10 cellular contexts compared by ENCODE assay signal in genomic region chr7:41816111-41816510, GRCh38.
DNase-seq lines count a peak whose midpoint lies in the region; ATAC-seq and TF ChIP-seq lines count a peak whose summit lies in the region.
"Had no signal": no experiment of that assay in that cellular context is flagged by ENCODE, and none has a peak within 500 bp of the region (broad histone marks: within the 10 kb centered on the region; RNA-seq: fewer than 3 reads in every experiment).

No MANE protein-coding gene starts in this region.

- intact Hi-C loops in activated naive CD4-positive, alpha-beta T cell treated with anti-CD3 and anti-CD28 coated beads for 36 hours (cut with micrococcal nuclease): no loop called here
- intact Hi-C loops in left lung (cut with DNase I): no loop called here

- ATAC-seq in HG03108 (IDR thresholded peaks at IDR 0.05; ENCODE audit: unreplicated experiment) (peak; percentile 55), GM23338 (no peak), left lung (no peak)
- ATAC-seq in stimulated activated naive CD8-positive, alpha-beta T cell treated with anti-CD3 and anti-CD28 coated beads, Interleukin-15, Interleukin-2, amounts not matched to agents 100 U/mL and 50 U/mL, for 24 hours: peak; percentile 4

- no peaks in the 10 kb centered on the region for H3K9me3 ChIP-seq in left lung

- H3K9me2 ChIP-seq in GM23338 (ENCODE audit: insufficient read depth): no peaks in the 10 kb centered on the region

- DNase-seq in activated naive CD4-positive, alpha-beta T cell treated with anti-CD3 and anti-CD28 coated beads for 36 hours: peak; percentile 24
- DNase-seq in activated naive CD4-positive, alpha-beta T cell (lab: John Stamatoyannopoulos, UW): no peak
- peak; percentile 35 for DNase-seq in T-helper 2 cell treated with Interferon-gamma antibody and Interleukin-4, amounts not matched to agents 5 μg/mL and 100 μg/mL, for 36 hours (ENCODE audit: low spot score)
- DNase-seq in stimulated activated naive CD8-positive, alpha-beta T cell treated with anti-CD3 and anti-CD28 coated beads, Interleukin-15, Interleukin-2, amounts not matched to agents 100 U/mL and 50 U/mL, for 24 hours: peak; percentile 27
- DNase-seq in GM23338 (ENCODE audit: low spot score) (no peak), NCI-H524 (lab: John Stamatoyannopoulos, UW) (no peak), left lung (no peak)

- H3K4me3 ChIP-seq in GM23338 (no peak overlapping the region), left lung (no peak overlapping the region)

- no peaks in the 10 kb centered on the region for H3F3A ChIP-seq in GM23338 (replicated peaks; ENCODE audit: low read depth)

- H3K36me3 ChIP-seq in GM23338 (ENCODE audit: insufficient read depth) (no peaks in the 10 kb centered on the region), left lung (no peaks in the 10 kb centered on the region)

- H3K79me2 ChIP-seq in GM23338 (replicated peaks; ENCODE audit: insufficient read depth): no peaks in the 10 kb centered on the region
- H3K79me2 ChIP-seq: parathyroid adenoma had no signal

- H3K4me1 ChIP-seq in GM23338 (ENCODE audit: insufficient read depth): 0 out of 2 replicates have a peak, but pooled peaks cover 8% of the 10 kb centered on the region
- peaks cover 0 to 3% of the 10 kb centered on the region in 2 donors for H3K4me1 ChIP-seq in left lung
- H3K4me1 ChIP-seq: parathyroid adenoma had no signal

- no peak overlapping the region for H3K4me2 ChIP-seq in GM23338

- H3K27ac Mint-ChIP-seq in activated naive CD4-positive, alpha-beta T cell treated with anti-CD3 and anti-CD28 coated beads for 36 hours: no peak overlapping the region
- H3K27ac Mint-ChIP-seq in T-helper 2 cell treated with Interferon-gamma antibody and Interleukin-4, amounts not matched to agents 5 μg/mL and 100 μg/mL, for 36 hours: peak overlapping the region; percentile 6
- H3K27ac Mint-ChIP-seq in GM23338: no peak overlapping the region
- H3K27ac Mint-ChIP-seq: dendritic cell treated with granulocyte-macrophage colony-stimulating factor and Interleukin-4, amounts not matched to agents 40 ng/mL and 50 ng/mL, for 4 days had no signal

- no peak for TF ChIP-seq CTCF in GM23338 (conservative IDR thresholded peaks at IDR 0.05; ENCODE audit: low read depth in 2 of 2)
- no peak for TF ChIP-seq CTCF in left lung (IDR thresholded peaks at IDR 0.05)

- peaks cover 15% of the 10 kb centered on the region for H3K27me3 Mint-ChIP-seq in activated naive CD4-positive, alpha-beta T cell treated with anti-CD3 and anti-CD28 coated beads for 36 hours (ENCODE audit: low read depth)
- peaks cover 11% of the 10 kb centered on the region for H3K27me3 Mint-ChIP-seq in T-helper 2 cell treated with Interferon-gamma antibody and Interleukin-4, amounts not matched to agents 5 μg/mL and 100 μg/mL, for 36 hours (ENCODE audit: low read depth)
- H3K27me3 Mint-ChIP-seq in GM23338 (ENCODE audit: insufficient read depth, low read depth, poor library complexity): no peaks in the 10 kb centered on the region

- no peak overlapping the region for H3K4me3 Mint-ChIP-seq in activated naive CD4-positive, alpha-beta T cell treated with anti-CD3 and anti-CD28 coated beads for 36 hours
- peak overlapping the region; percentile 35 for H3K4me3 Mint-ChIP-seq in T-helper 2 cell treated with Interferon-gamma antibody and Interleukin-4, amounts not matched to agents 5 μg/mL and 100 μg/mL, for 36 hours
- no peak overlapping the region for H3K4me3 Mint-ChIP-seq in GM23338
- H3K4me3 Mint-ChIP-seq: dendritic cell treated with granulocyte-macrophage colony-stimulating factor and Interleukin-4, amounts not matched to agents 40 ng/mL and 50 ng/mL, for 4 days had no signal

- H3K36me3 Mint-ChIP-seq in activated naive CD4-positive, alpha-beta T cell treated with anti-CD3 and anti-CD28 coated beads for 36 hours (ENCODE audit: low read depth): no peaks in the 10 kb centered on the region
- H3K36me3 Mint-ChIP-seq in T-helper 2 cell treated with Interferon-gamma antibody and Interleukin-4, amounts not matched to agents 5 μg/mL and 100 μg/mL, for 36 hours (ENCODE audit: low read depth): peaks cover 6% of the 10 kb centered on the region
- H3K36me3 Mint-ChIP-seq in GM23338 (ENCODE audit: low read depth): no peaks in the 10 kb centered on the region

- no peak overlapping the region for H3K27ac ChIP-seq in GM23338 (ENCODE audit: low read depth)
- no peak overlapping the region for H3K27ac ChIP-seq in left lung
- H3K27ac ChIP-seq: parathyroid adenoma had no signal

- H3K4me1 Mint-ChIP-seq in activated naive CD4-positive, alpha-beta T cell treated with anti-CD3 and anti-CD28 coated beads for 36 hours (ENCODE audit: low read depth): peaks cover 18% of the 10 kb centered on the region
- peaks cover 30% of the 10 kb centered on the region for H3K4me1 Mint-ChIP-seq in T-helper 2 cell treated with Interferon-gamma antibody and Interleukin-4, amounts not matched to agents 5 μg/mL and 100 μg/mL, for 36 hours (ENCODE audit: low read depth)
- H3K4me1 Mint-ChIP-seq in GM23338: peaks cover 22% of the 10 kb centered on the region

- H3K27me3 ChIP-seq in GM23338 (ENCODE audit: insufficient read depth): no peaks in the 10 kb centered on the region
- no peaks in the 10 kb centered on the region for H3K27me3 ChIP-seq in left lung

- H3K9me3 Mint-ChIP-seq in activated naive CD4-positive, alpha-beta T cell treated with anti-CD3 and anti-CD28 coated beads for 36 hours: peaks cover 2% of the 10 kb centered on the region
- peaks cover 7% of the 10 kb centered on the region for H3K9me3 Mint-ChIP-seq in T-helper 2 cell treated with Interferon-gamma antibody and Interleukin-4, amounts not matched to agents 5 μg/mL and 100 μg/mL, for 36 hours
- H3K9me3 Mint-ChIP-seq in GM23338: no peaks in the 10 kb centered on the region
- H3K9me3 Mint-ChIP-seq: dendritic cell treated with granulocyte-macrophage colony-stimulating factor and Interleukin-4, amounts not matched to agents 40 ng/mL and 50 ng/mL, for 4 days had no signal

- CTCF ChIA-PET in activated naive CD4-positive, alpha-beta T cell treated with anti-CD3 and anti-CD28 coated beads for 36 hours (lab: Charles Lee): no interaction called here

- H2AFZ ChIP-seq in GM23338: no peak overlapping the region
- H2AFZ ChIP-seq: parathyroid adenoma had no signal

- no peaks in the 10 kb centered on the region for H4K20me1 ChIP-seq in GM23338 (replicated peaks; ENCODE audit: insufficient read depth)

TF ChIP-seq in GM23338, 12 proteins besides CTCF, POLR2A, EP300 and RAD21:
- TF ChIP-seq POLR2AphosphoS5 (IDR thresholded peaks at IDR 0.05; ENCODE audit: low read depth) (no peak), EZH2phosphoT487 (IDR thresholded peaks at IDR 0.05; ENCODE audit: unreplicated experiment) (no peak), CREB1 (CRISPR knock-in tag; IDR thresholded peaks at IDR 0.05; ENCODE audit: low read depth) (no peak), EZH2 (IDR thresholded peaks at IDR 0.05; ENCODE audit: low read depth, unreplicated experiment) (no peak), ZNF331 (CRISPR knock-in tag; IDR thresholded peaks at IDR 0.05; ENCODE audit: low read depth) (no peak), ETS1 (IDR thresholded peaks at IDR 0.05) (no peak), ZNF114 (CRISPR knock-in tag; IDR thresholded peaks at IDR 0.05) (no peak), STAT1 (IDR thresholded peaks at IDR 0.05; ENCODE audit: unreplicated experiment) (no peak)
TF ChIP-seq in GM23338: peak in this region for 0.

Comparison
In these comparisons a context has a peak if more than half of its experiments do, and no peak if none do; other contexts are left out.
1. DNase-seq: peak in activated naive CD4-positive, alpha-beta T cell treated with anti-CD3 and anti-CD28 coated beads for 36 hours (single experiment), T-helper 2 cell treated with Interferon-gamma antibody and Interleukin-4, amounts not matched to agents 5 μg/mL and 100 μg/mL, for 36 hours (single experiment) and stimulated activated naive CD8-positive, alpha-beta T cell treated with anti-CD3 and anti-CD28 coated beads, Interleukin-15, Interleukin-2, amounts not matched to agents 100 U/mL and 50 U/mL, for 24 hours (single experiment); none in activated naive CD4-positive, alpha-beta T cell (0 of 4), GM23338 (single experiment), NCI-H524 (0 of 2) and left lung (0 of 2).
2. ATAC-seq: peak in HG03108 (single experiment) and stimulated activated naive CD8-positive, alpha-beta T cell treated with anti-CD3 and anti-CD28 coated beads, Interleukin-15, Interleukin-2, amounts not matched to agents 100 U/mL and 50 U/mL, for 24 hours (single experiment); none in GM23338 (single experiment) and left lung (single experiment).